In the genomic region with DNA sequence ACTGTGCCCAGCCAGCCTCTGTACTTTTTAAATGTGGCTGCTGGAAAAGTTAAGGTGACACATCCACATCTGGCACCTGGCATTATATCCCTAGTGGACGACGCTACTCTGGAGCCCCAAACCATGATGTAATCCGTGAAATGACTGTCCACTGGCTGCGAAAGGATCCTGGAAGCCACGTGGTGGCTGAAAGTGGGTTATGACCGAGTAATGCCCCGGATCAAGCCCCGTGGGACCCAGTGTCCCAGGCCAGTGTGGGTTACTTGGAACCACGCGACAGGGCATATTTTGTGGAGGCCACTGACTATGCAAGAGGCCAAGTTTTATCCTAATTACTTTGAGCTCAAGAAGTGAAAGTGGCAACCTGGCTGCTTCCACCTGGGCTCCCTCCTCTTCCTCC, we compare ENCODE assay signal across 23 cellular contexts.
A peak's percentile ranks its signal among the peaks of the same experiment; 100 is the strongest.
DNase-seq lines count a peak whose midpoint lies in the region; ATAC-seq, FAIRE-seq and TF ChIP-seq lines count a peak whose summit lies in the region.
"Had no signal": no experiment of that assay in that cellular context is flagged by ENCODE, and none has a peak within 500 bp of the region (broad histone marks: within the 10 kb centered on the region; RNA-seq: fewer than 3 reads in every experiment).

No MANE protein-coding gene starts in this region.

- CTCF ChIA-PET in K562 (lab: Yijun Ruan, JAX; ENCODE audit: low intra/inter-chr PET ratio), result no interaction called here
- CTCF ChIA-PET in PC-3 (lab: Charles Lee), result no interaction called here

- TF ChIP-seq CTCF in K562 (IDR thresholded peaks at IDR 0.05 in 2 of 3, conservative IDR thresholded peaks at IDR 0.05 in 1 of 3; ENCODE audit: insufficient read depth in 2 of 3, low read depth in 1 of 3, low read length in 3 of 3), result no peak
- no peak for TF ChIP-seq CTCF in fibroblast of mammary gland (conservative IDR thresholded peaks at IDR 0.05; ENCODE audit: control insufficient read depth, insufficient read depth, low read depth, low read length)
- TF ChIP-seq CTCF in PC-3 (conservative IDR thresholded peaks at IDR 0.05; ENCODE audit: low read depth, low read length), result no peak

- H3K9ac ChIP-seq in K562 (ENCODE audit: insufficient read depth in 1 of 2, low read depth in 2 of 2, low read length in 2 of 2) (no peak overlapping the region), PC-3 (ENCODE audit: low read length) (no peak overlapping the region)

- TF ChIP-seq RAD21 in K562 (CRISPR knock-in tag; conservative IDR thresholded peaks at IDR 0.05 in 1 of 2, IDR thresholded peaks at IDR 0.05 in 1 of 2), result no peak

- H3K79me2 ChIP-seq in K562 (ENCODE audit: control insufficient read depth, insufficient read depth, low read length) (no peaks in the 10 kb centered on the region), PC-3 (ENCODE audit: low read length) (no peaks in the 10 kb centered on the region)

- FAIRE-seq in K562 (lab: Jason Lieb, UNC), result no peak
- FAIRE-seq: GM12891, GM19239, H54, HTR-8/SVneo had no signal

- H3K4me3 ChIP-seq in K562 (no peak overlapping the region), fibroblast of mammary gland (ENCODE audit: control insufficient read depth, low read depth, low read length) (no peak overlapping the region), PC-3 (ENCODE audit: low read length) (no peak overlapping the region)
- H3K4me3 ChIP-seq: MG63 had no signal

- H3K27ac ChIP-seq in K562 (ENCODE audit: extremely low read depth, low read depth, low read length), result no peak overlapping the region
- H3K27ac ChIP-seq in PC-3 (ENCODE audit: low read length), result no peak overlapping the region
- H3K27ac ChIP-seq: C4-2B had no signal

- H2AFZ ChIP-seq in K562 (ENCODE audit: low read depth, low read length) (no peak overlapping the region), PC-3 (ENCODE audit: low read length) (no peak overlapping the region)

- H3K36me3 ChIP-seq in K562 (ENCODE audit: control insufficient read depth, insufficient read depth, low read length) (no peaks in the 10 kb centered on the region), PC-3 (ENCODE audit: low read depth, low read length) (no peaks in the 10 kb centered on the region)
- H3K36me3 ChIP-seq: MG63 had no signal

- no peaks in the 10 kb centered on the region for H3F3A ChIP-seq in PC-3 (ENCODE audit: low read length, unreplicated experiment)

- no peaks in the 10 kb centered on the region for H3K36me3 Mint-ChIP-seq in activated naive CD4-positive, alpha-beta T cell treated with anti-CD3 and anti-CD28 coated beads, Interleukin-2, amount 50 U/mL, for 72 hours
- H3K36me3 Mint-ChIP-seq: CD8-positive, alpha-beta memory T cell had no signal

- H3K27ac Mint-ChIP-seq in activated naive CD4-positive, alpha-beta T cell treated with anti-CD3 and anti-CD28 coated beads, Interleukin-2, amount 50 U/mL, for 72 hours, result no peak overlapping the region
- H3K27ac Mint-ChIP-seq: B cell; CD8-positive, alpha-beta memory T cell had no signal

- intact Hi-C loops in K562 (cut with micrococcal nuclease) (no loop called here), PC-3 (cut with micrococcal nuclease) (no loop called here)

- H3K27me3 ChIP-seq in K562 (ENCODE audit: control insufficient read depth in 2 of 2, insufficient read depth in 2 of 2, low read length in 2 of 2) (peaks cover 64 to 95% of the 10 kb centered on the region in 2 experiments), PC-3 (ENCODE audit: low read length) (no peaks in the 10 kb centered on the region)
- H3K27me3 ChIP-seq: MG63 had no signal

- no peaks in the 10 kb centered on the region for H3K9me3 ChIP-seq in K562 (replicated peaks; ENCODE audit: control insufficient read depth, insufficient read depth, low read depth, low read length)
- H3K9me3 ChIP-seq in PC-3 (ENCODE audit: low read length), result no peaks in the 10 kb centered on the region
- H3K9me3 ChIP-seq: MG63 had no signal

- no peaks in the 10 kb centered on the region for H3K9me1 ChIP-seq in K562 (ENCODE audit: control insufficient read depth, insufficient read depth, low read length)

- no peaks in the 10 kb centered on the region for H3K9me3 Mint-ChIP-seq in activated naive CD4-positive, alpha-beta T cell treated with anti-CD3 and anti-CD28 coated beads, Interleukin-2, amount 50 U/mL, for 72 hours
- H3K9me3 Mint-ChIP-seq: CD8-positive, alpha-beta memory T cell had no signal

- ATAC-seq in K562 (peak; percentile 19; the same call in 2 of the 3 replicates), HG03135 (IDR thresholded peaks at IDR 0.05; ENCODE audit: unreplicated experiment) (no peak), PC-3 (no peak)
- ATAC-seq in activated naive CD4-positive, alpha-beta T cell treated with anti-CD3 and anti-CD28 coated beads, Interleukin-2, amount 50 U/mL, for 72 hours, result no peak

- H3K4me2 ChIP-seq in K562 (ENCODE audit: insufficient read depth, low read length) (no peak overlapping the region), PC-3 (ENCODE audit: low read length) (no peak overlapping the region)

- POLR2A ChIA-PET in K562 (lab: Yijun Ruan, JAX) (interaction anchor here (0.6 kb wide), 1 partner anchor 166 kb away, joined by 3 read pairs; no protein-coding TSS in a partner anchor), PC-3 (lab: Charles Lee; ENCODE audit: unreplicated experiment) (no interaction called here)

- H3K4me1 ChIP-seq in K562 (replicated peaks in 1 of 2; ENCODE audit: control insufficient read depth in 2 of 2, insufficient read depth in 2 of 2, low read length in 2 of 2) (peaks cover 0 to 13% of the 10 kb centered on the region in 2 experiments; a peak in 2 of 5 replicates), PC-3 (ENCODE audit: insufficient read depth, low read length) (no peaks in the 10 kb centered on the region)

- TF ChIP-seq EP300 in K562 (IDR thresholded peaks at IDR 0.05; ENCODE audit: low read length), result no peak

- no peak for DNase-seq in K562 (ENCODE audit: extremely low read depth in 1 of 4, low spot score in 3 of 4)
- DNase-seq in fibroblast of mammary gland (ENCODE audit: low read depth), result peak; percentile 3
- peak; percentile 47 for DNase-seq in medulla oblongata (ENCODE audit: extremely low spot score)
- DNase-seq in superior temporal gyrus (ENCODE audit: extremely low spot score), result peak; percentile 59
- no peak for DNase-seq in PC-3
- DNase-seq in activated naive CD4-positive, alpha-beta T cell treated with anti-CD3 and anti-CD28 coated beads, Interleukin-2, amount 50 U/mL, for 72 hours (ENCODE audit: low spot score in 2 of 2), result no peak
- no peak for DNase-seq in SHP77 (lab: John Stamatoyannopoulos, UW)
- DNase-seq: CD8-positive, alpha-beta memory T cell; DMS79 treated with DMSO at 0.1 percent for 48 hours; GF-D8; KG1; MG63; NCI-H2029 treated with DMSO at 0.1 percent for 48 hours; NCI-H526 treated with DMSO at 0.1 percent for 48 hours; Right ventricle myocardium superior; RPMI8226 had no signal

- peaks cover 7% of the 10 kb centered on the region; the same call in 1 of the 2 replicates for H4K20me1 ChIP-seq in K562 (replicated peaks; ENCODE audit: control insufficient read depth, insufficient read depth, low read length)
- H4K20me1 ChIP-seq in PC-3 (ENCODE audit: low read length), result no peaks in the 10 kb centered on the region

- no peaks in the 10 kb centered on the region for H3K9me2 ChIP-seq in PC-3 (replicated peaks; ENCODE audit: low read length)

- no TSS peak for BruUV-seq in K562 (replicated peaks; lab: Mats Ljungman, UMichigan)
- BruUV-seq in PC-3 (replicated peaks; lab: Mats Ljungman, UMichigan), result no TSS peak

- in situ Hi-C loops in K562 (cut with MboI), result no loop called here

- TF ChIP-seq POLR2A in K562 (conservative IDR thresholded peaks at IDR 0.05), result no peak

- WGBS in K562 (ENCODE audit: insufficient coverage, low coverage, missing lambda C conversion rate), result 15% methylated on average over 10 of the region's 10 CpGs

TF ChIP-seq in K562, 482 proteins besides CTCF, POLR2A, EP300 and RAD21:
- TF ChIP-seq GATA2 (CRISPR knock-in tag; IDR thresholded peaks at IDR 0.05) (no peak), ATF7 (IDR thresholded peaks at IDR 0.05) (peak; percentile 40; the same call in 1 of the 2 replicates), ZBTB26 (CRISPR knock-in tag; IDR thresholded peaks at IDR 0.05) (no peak), MYC (IDR thresholded peaks at IDR 0.05; ENCODE audit: low read depth, low read length) (peak; percentile 19; the same call in 1 of the 2 replicates), MYC (CRISPR knock-in tag; IDR thresholded peaks at IDR 0.05; ENCODE audit: borderline replicate concordance, low read depth) (no peak), C11orf30 (IDR thresholded peaks at IDR 0.05; ENCODE audit: low read depth) (no peak), CEBPG (CRISPR knock-in tag; IDR thresholded peaks at IDR 0.05) (no peak), CEBPG (tag; conservative IDR thresholded peaks at IDR 0.05 in 1 of 2, IDR thresholded peaks at IDR 0.05 in 1 of 2) (peak in 1 of 2 experiments; percentile 58; a peak in 1 of 4 replicates), ZNF184 (CRISPR knock-in tag; IDR thresholded peaks at IDR 0.05) (no peak), POLR2AphosphoS5 (IDR thresholded peaks at IDR 0.05; ENCODE audit: control insufficient read depth, insufficient read depth, low read depth, low read length) (no peak), MEF2D (tag; conservative IDR thresholded peaks at IDR 0.05; ENCODE audit: low read depth) (no peak), L3MBTL2 (IDR thresholded peaks at IDR 0.05) (peak; percentile 40; the same call in 1 of the 2 replicates), YBX1 (IDR thresholded peaks at IDR 0.05) (no peak), ZZZ3 (IDR thresholded peaks at IDR 0.05) (no peak)
- TF ChIP-seq, protein P1, sequence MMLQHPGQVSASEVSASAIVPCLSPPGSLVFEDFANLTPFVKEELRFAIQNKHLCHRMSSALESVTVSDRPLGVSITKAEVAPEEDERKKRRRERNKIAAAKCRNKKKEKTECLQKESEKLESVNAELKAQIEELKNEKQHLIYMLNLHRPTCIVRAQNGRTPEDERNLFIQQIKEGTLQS (IDR thresholded peaks at IDR 0.05), result peak; percentile 55
- TF ChIP-seq, protein P1 (CRISPR knock-in tag; conservative IDR thresholded peaks at IDR 0.05), result no peak

Comparison
In these comparisons a context has a peak if more than half of its experiments do, and no peak if none do; other contexts are left out.
1. DNase-seq: peak in fibroblast of mammary gland (single experiment), medulla oblongata (single experiment) and superior temporal gyrus (single experiment); none in K562 (0 of 4), PC-3 (single experiment), activated naive CD4-positive, alpha-beta T cell treated with anti-CD3 and anti-CD28 coated beads, Interleukin-2, amount 50 U/mL, for 72 hours (0 of 2) and SHP77 (0 of 2).